In the genomic region with DNA sequence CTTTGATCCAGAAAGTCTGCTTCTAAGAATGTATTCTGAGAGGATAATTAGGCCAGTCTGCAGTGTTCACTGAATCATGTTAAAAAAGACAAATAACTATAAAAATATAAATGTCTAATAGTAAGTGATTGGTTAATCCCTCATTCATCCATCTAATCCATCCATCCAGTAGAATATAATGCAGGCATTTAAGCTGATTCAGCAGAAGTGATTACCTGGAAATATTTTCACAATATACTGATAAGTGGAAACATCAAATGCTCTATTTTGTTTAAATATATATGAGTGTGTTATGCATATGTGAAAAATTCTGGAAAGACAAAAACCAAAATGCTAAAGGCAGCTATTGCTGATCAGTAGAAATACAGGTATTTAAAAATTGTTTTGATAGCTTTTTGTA, we compare ENCODE assay signal across 18 cellular contexts.
DNase-seq lines count a peak whose midpoint lies in the region; ATAC-seq, FAIRE-seq and TF ChIP-seq lines count a peak whose summit lies in the region.
"Had no signal": no experiment of that assay in that cellular context is flagged by ENCODE, and none has a peak within 500 bp of the region (broad histone marks: within the 10 kb centered on the region; RNA-seq: fewer than 3 reads in every experiment).

No MANE protein-coding gene starts in this region.

- no peaks in the 10 kb centered on the region for H3K9me3 ChIP-seq in left ventricle myocardium inferior (replicated peaks)
- H3K9me3 ChIP-seq in HEK293 (ENCODE audit: control insufficient read depth, insufficient read depth, low read depth, low read length): no peaks in the 10 kb centered on the region
- H3K9me3 ChIP-seq in K562 (replicated peaks; ENCODE audit: control insufficient read depth, insufficient read depth, low read depth, low read length): no peaks in the 10 kb centered on the region
- H3K9me3 ChIP-seq in small intestine (ENCODE audit: control insufficient read depth, low read depth): no peaks in the 10 kb centered on the region
- H3K9me3 ChIP-seq: Caco-2 had no signal

- no peak for TF ChIP-seq EP300 in K562 (IDR thresholded peaks at IDR 0.05; ENCODE audit: low read length)

- CTCF ChIA-PET in HEK293 (lab: Yijun Ruan, JAX): interaction anchor here (0.6 to 1.5 kb wide), 3 partner anchors 21 to 158 kb away, joined by 3 to 4 read pairs (median 3); no protein-coding TSS in a partner anchor
- CTCF ChIA-PET in K562 (lab: Yijun Ruan, JAX; ENCODE audit: low intra/inter-chr PET ratio): no interaction called here

- DNase-seq in left ventricle myocardium inferior: no peak
- DNase-seq in left ventricle myocardium superior: no peak
- no peak for DNase-seq in K562 (ENCODE audit: extremely low read depth in 1 of 4, low spot score in 3 of 4)
- DNase-seq in COLO668 (lab: John Stamatoyannopoulos, UW; ENCODE audit: unreplicated experiment): no peak
- DNase-seq in substantia nigra (lab: John Stamatoyannopoulos, UW): no peak
- DNase-seq in small intestine: no peak
- DNase-seq: 8988T; C1 segment of cervical spinal cord; Caco-2; CD4-positive, alpha-beta memory T cell; DMS153; DND-41; GOT3; H7; HCEC 1CT had no signal

- H3K4me2 ChIP-seq in K562 (ENCODE audit: insufficient read depth, low read length): no peak overlapping the region

- intact Hi-C loops in left ventricle myocardium inferior (cut with micrococcal nuclease): loop anchor here (5.0 kb wide), 1 partner anchor 33 kb away; no protein-coding TSS in a partner anchor
- intact Hi-C loops in left ventricle myocardium superior (cut with micrococcal nuclease): no loop called here
- intact Hi-C loops in K562 (cut with micrococcal nuclease): no loop called here

- TF ChIP-seq POLR2A in K562 (conservative IDR thresholded peaks at IDR 0.05): no peak

- H3K9ac ChIP-seq in K562 (ENCODE audit: insufficient read depth in 1 of 2, low read depth in 2 of 2, low read length in 2 of 2): no peak overlapping the region

- no peak for TF ChIP-seq RAD21 in K562 (CRISPR knock-in tag; conservative IDR thresholded peaks at IDR 0.05 in 1 of 2, IDR thresholded peaks at IDR 0.05 in 1 of 2)

- H4K20me1 ChIP-seq in K562 (replicated peaks; ENCODE audit: control insufficient read depth, insufficient read depth, low read length): no peaks in the 10 kb centered on the region

- TF ChIP-seq CTCF in left ventricle myocardium inferior (IDR thresholded peaks at IDR 0.05; ENCODE audit: borderline replicate concordance): no peak
- no peak for TF ChIP-seq CTCF in HEK293 (tag by site-specific recombination; IDR thresholded peaks at IDR 0.05)
- TF ChIP-seq CTCF in K562 (IDR thresholded peaks at IDR 0.05 in 2 of 3, conservative IDR thresholded peaks at IDR 0.05 in 1 of 3; ENCODE audit: insufficient read depth in 2 of 3, low read depth in 1 of 3, low read length in 3 of 3): no peak

- in situ Hi-C loops in K562 (cut with MboI): no loop called here

- ATAC-seq in left ventricle myocardium superior (no peak), K562 (no peak)

- FAIRE-seq in K562 (lab: Jason Lieb, UNC): no peak
- FAIRE-seq in small intestine (lab: Jason Lieb, UNC): no peak
- FAIRE-seq: G401.6, GM12892 had no signal

- H3K79me2 ChIP-seq in K562 (ENCODE audit: control insufficient read depth, insufficient read depth, low read length): no peaks in the 10 kb centered on the region

- no peak overlapping the region for H2AFZ ChIP-seq in K562 (ENCODE audit: low read depth, low read length)

- H3K36me3 ChIP-seq in left ventricle myocardium inferior (no peaks in the 10 kb centered on the region), HEK293 (ENCODE audit: control insufficient read depth in 2 of 2, insufficient read depth in 1 of 2, low read length in 2 of 2) (no peaks in the 10 kb centered on the region), K562 (ENCODE audit: control insufficient read depth, insufficient read depth, low read length) (no peaks in the 10 kb centered on the region), small intestine (ENCODE audit: control insufficient read depth in 2 of 2, insufficient read depth in 2 of 2, low read length in 2 of 2) (no peaks in the 10 kb centered on the region)

- no TSS peak for BruUV-seq in K562 (replicated peaks; lab: Mats Ljungman, UMichigan)

- H3K9me1 ChIP-seq in K562 (ENCODE audit: control insufficient read depth, insufficient read depth, low read length): no peaks in the 10 kb centered on the region

- H3K27ac ChIP-seq in left ventricle myocardium inferior (replicated peaks) (peak overlapping the region; percentile 84), HEK293 (ENCODE audit: extremely low read depth, low read depth, low read length) (no peak overlapping the region), K562 (ENCODE audit: extremely low read depth, low read depth, low read length) (no peak overlapping the region), substantia nigra (ENCODE audit: low read depth, low read length, poor library complexity, severe bottlenecking) (no peak overlapping the region), small intestine (ENCODE audit: low read depth in 1 of 2, low read length in 1 of 2) (no peak overlapping the region)

- no peaks in the 10 kb centered on the region for H3K27me3 ChIP-seq in left ventricle myocardium inferior (ENCODE audit: low read depth)
- H3K27me3 ChIP-seq in K562 (ENCODE audit: control insufficient read depth in 2 of 2, insufficient read depth in 2 of 2, low read length in 2 of 2): peaks cover 27 to 28% of the 10 kb centered on the region in 2 experiments
- no peaks in the 10 kb centered on the region for H3K27me3 ChIP-seq in small intestine (ENCODE audit: control insufficient read depth in 2 of 2, insufficient read depth in 2 of 2, low read length in 2 of 2)

- peaks cover 48% of the 10 kb centered on the region for H3K4me1 ChIP-seq in left ventricle myocardium inferior
- H3K4me1 ChIP-seq in HEK293 (ENCODE audit: control insufficient read depth, insufficient read depth, low read length): peaks cover 14% of the 10 kb centered on the region
- no peaks in the 10 kb centered on the region for H3K4me1 ChIP-seq in K562 (replicated peaks in 1 of 2; ENCODE audit: control insufficient read depth in 2 of 2, insufficient read depth in 2 of 2, low read length in 2 of 2)
- no peaks in the 10 kb centered on the region for H3K4me1 ChIP-seq in small intestine (ENCODE audit: control insufficient read depth in 2 of 2, insufficient read depth in 1 of 2, low read depth in 1 of 2, low read length in 1 of 2)
- H3K4me1 ChIP-seq: Caco-2 had no signal

- POLR2A ChIA-PET in HEK293 (lab: Yijun Ruan, JAX) (no interaction called here), K562 (lab: Yijun Ruan, JAX) (interaction anchor here (0.8 kb wide), 1 partner anchor 12 kb away, joined by 3 read pairs; no protein-coding TSS in a partner anchor)

- H3K4me3 ChIP-seq in left ventricle myocardium inferior (no peak overlapping the region), HEK293 (ENCODE audit: low read depth, low read length) (no peak overlapping the region), K562 (no peak overlapping the region), small intestine (ENCODE audit: low read depth in 1 of 2, low read length in 2 of 2) (no peak overlapping the region)

TF ChIP-seq in HEK293, 187 proteins besides CTCF, POLR2A, EP300 and RAD21 (continues in another document):
- peak; percentile 5; the same call in 1 of the 2 replicates for TF ChIP-seq PRDM6 (tag by site-specific recombination; IDR thresholded peaks at IDR 0.05)

TF ChIP-seq in K562, 482 proteins besides CTCF, POLR2A, EP300 and RAD21:
- TF ChIP-seq ZNF316 (IDR thresholded peaks at IDR 0.05) (peak; percentile 91), MAFK (IDR thresholded peaks at IDR 0.05; ENCODE audit: low read length) (peak; percentile 90), MAFG (tag; conservative IDR thresholded peaks at IDR 0.05) (peak; percentile 83), FOXA3 (CRISPR knock-in tag; conservative IDR thresholded peaks at IDR 0.05 in 1 of 2, IDR thresholded peaks at IDR 0.05 in 1 of 2) (no peak), SNAPC5 (CRISPR knock-in tag; IDR thresholded peaks at IDR 0.05) (no peak), HNRNPL (IDR thresholded peaks at IDR 0.05; ENCODE audit: low read depth, low read length) (no peak), C11orf30 (IDR thresholded peaks at IDR 0.05; ENCODE audit: low read depth) (peak; percentile 85), MAFF (IDR thresholded peaks at IDR 0.05; ENCODE audit: low read length) (peak; percentile 90), FOXJ2 (tag; IDR thresholded peaks at IDR 0.05) (no peak), POLR2AphosphoS2 (IDR thresholded peaks at IDR 0.05; ENCODE audit: low read length) (no peak)
